In the genomic region with DNA sequence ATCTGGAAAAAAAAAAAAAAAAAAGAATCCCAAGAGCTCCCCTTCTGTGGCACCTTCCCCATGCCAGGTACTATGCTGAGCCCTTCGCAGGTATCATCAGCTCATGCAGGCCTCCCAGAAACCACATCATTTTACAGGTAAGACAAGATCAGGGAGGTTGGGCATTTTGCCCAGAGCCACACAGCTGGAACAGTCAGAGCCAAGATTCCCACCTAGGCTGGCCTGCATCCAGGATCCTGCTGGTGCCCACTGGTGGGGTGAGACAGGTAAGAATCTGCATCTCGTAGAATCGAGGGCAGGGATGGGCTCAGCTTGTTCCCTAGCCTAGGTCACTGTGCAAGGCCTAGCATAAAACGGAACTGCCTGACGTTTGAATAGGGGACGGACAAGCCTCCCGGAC, we compare ENCODE assay signal across 24 cellular contexts.
"Had no signal": no experiment of that assay in that cellular context is flagged by ENCODE, and none has a peak within 500 bp of the region (broad histone marks: within the 10 kb centered on the region; RNA-seq: fewer than 3 reads in every experiment).

No MANE protein-coding gene starts in this region.

- H3K4me3 ChIP-seq: SJSA1, SK-N-MC had no signal

- H3K27ac ChIP-seq: HL-60, KMS-11, SJSA1, SK-N-MC had no signal

- H3K4me1 ChIP-seq: SJSA1 had no signal

- H3K36me3 ChIP-seq: SJSA1 had no signal

- H3K4me2 ChIP-seq: KMS-11 had no signal

- H3K9ac ChIP-seq: KMS-11 had no signal

- DNase-seq: Kasumi-1, MV-4-11, NCI-H1048, NCI-H1105, NCI-H1417, NCI-H1436 treated with DMSO at 0.1 percent for 48 hours, NCI-H1694, NCI-H187 treated with DMSO at 0.1 percent for 48 hours, NCI-H2171 treated with DMSO at 0.1 percent for 48 hours, NCI-H345, NCI-H446 treated with DMSO at 0.1 percent for 48 hours, NCI-H510A treated with DMSO at 0.1 percent for 48 hours, NCI-H526, NCI-H82, Right ventricle myocardium superior, RPMI8226, SIG-M5, SW 1271 had no signal

- H3K9me3 ChIP-seq: SJSA1 had no signal

- FAIRE-seq: HTR-8/SVneo, RCC 7860 had no signal
